ENCODE assay signal across 8 cellular contexts in genomic region chr6:160137989-160138835, GRCh38. TPM values are rescaled to one million over a fixed set of nuclear protein-coding genes. Genes with fewer than 3 reads are reported as not detected.
DNase-seq lines count a peak whose midpoint lies in the region; ATAC-seq lines count a peak whose summit lies in the region.

No MANE protein-coding gene starts in this region.

- peak; percentile 82 for ATAC-seq in HG02884 (IDR thresholded peaks at IDR 0.05; ENCODE audit: unreplicated experiment)
- ATAC-seq in esophagus mucosa, result peak; percentile 56
- ATAC-seq in natural killer cell treated with Interleukin-12 subunit alpha and Interleukin-12 subunit beta and Interleukin-15 and Interleukin-18, amount 100 ng/mL, for 72 hours, result peak; percentile 45 to 48

- no peaks in the 10 kb centered on the region for H3K9me3 Mint-ChIP-seq in natural killer cell treated with Interleukin-12 subunit alpha and Interleukin-12 subunit beta and Interleukin-15 and Interleukin-18, amount 100 ng/mL, for 72 hours

- H3K36me3 Mint-ChIP-seq in natural killer cell treated with Interleukin-12 subunit alpha and Interleukin-12 subunit beta and Interleukin-15 and Interleukin-18, amount 100 ng/mL, for 72 hours, result peaks cover 4% of the 10 kb centered on the region

- peaks cover 16 to 20% of the 10 kb centered on the region in 2 donors for H3K4me1 Mint-ChIP-seq in natural killer cell treated with Interleukin-12 subunit alpha and Interleukin-12 subunit beta and Interleukin-15 and Interleukin-18, amount 100 ng/mL, for 72 hours (ENCODE audit: low read depth in 2 of 2)

- no peak overlapping the region for H3K4me3 Mint-ChIP-seq in natural killer cell treated with Interleukin-12 subunit alpha and Interleukin-12 subunit beta and Interleukin-15 and Interleukin-18, amount 100 ng/mL, for 72 hours

- DNase-seq in NCI-H748 (lab: John Stamatoyannopoulos, UW; ENCODE audit: unreplicated experiment) (peak; percentile 52), NCI-H748 treated with DMSO at 0.1 percent for 48 hours (lab: John Stamatoyannopoulos, UW) (no peak), NCI-H446 (lab: John Stamatoyannopoulos, UW) (peak; percentile 28 to 46), superior temporal gyrus (ENCODE audit: extremely low spot score) (peak; percentile 73)
- DNase-seq in activated CD8-positive, alpha-beta memory T cell treated with anti-CD3 and anti-CD28 coated beads, Interleukin-2, amount 50 U/mL, for 24 hours (ENCODE audit: extremely low read depth), result peak; percentile 24
- no peak for DNase-seq in natural killer cell treated with Interleukin-12 subunit alpha and Interleukin-12 subunit beta and Interleukin-15 and Interleukin-18, amount 100 ng/mL, for 72 hours (ENCODE audit: low spot score)

- no peaks in the 10 kb centered on the region for H3K27me3 Mint-ChIP-seq in natural killer cell treated with Interleukin-12 subunit alpha and Interleukin-12 subunit beta and Interleukin-15 and Interleukin-18, amount 100 ng/mL, for 72 hours

- H3K27ac Mint-ChIP-seq in natural killer cell treated with Interleukin-12 subunit alpha and Interleukin-12 subunit beta and Interleukin-15 and Interleukin-18, amount 100 ng/mL, for 72 hours, result no peak overlapping the region

RNA-seq across cellular contexts. Expression of gene SLC22A1, which starts 16.6 kb away (rescaled TPM):
- 0.44 TPM for total RNA-seq in esophagus mucosa
- total RNA-seq in natural killer cell treated with Interleukin-12 subunit alpha and Interleukin-12 subunit beta and Interleukin-15 and Interleukin-18, amount 100 ng/mL, for 72 hours, result 10 to 100 TPM in 1 of 2 donors, 1 to 10 TPM in 1; 5.8 to 11.0 TPM

Comparison
In these comparisons a context has a peak if more than half of its experiments do, and no peak if none do; other contexts are left out.
1. DNase-seq: peak in NCI-H748 (single experiment), NCI-H446 (2 of 2), activated CD8-positive, alpha-beta memory T cell treated with anti-CD3 and anti-CD28 coated beads, Interleukin-2, amount 50 U/mL, for 24 hours (single experiment) and superior temporal gyrus (single experiment); none in NCI-H748 treated with DMSO at 0.1 percent for 48 hours (single experiment) and natural killer cell treated with Interleukin-12 subunit alpha and Interleukin-12 subunit beta and Interleukin-15 and Interleukin-18, amount 100 ng/mL, for 72 hours (single experiment).
2. Peak in every context shown above with its lines, with median percentiles within 50 percentile points of each other: ATAC-seq.